In genomic region chr5:151661096-151661495, GRCh38 we compare ENCODE assay signal across 1 cellular context.
TF ChIP-seq lines count a peak whose summit lies in the region.

No MANE protein-coding gene starts in this region.

TF ChIP-seq in IMR-90, 13 proteins besides CTCF, POLR2A, EP300 and RAD21:
- TF ChIP-seq MAFK (IDR thresholded peaks at IDR 0.05; ENCODE audit: low read depth, low read length), result no peak
- no peak for TF ChIP-seq CHD1 (IDR thresholded peaks at IDR 0.05; ENCODE audit: low read depth, low read length)
- no peak for TF ChIP-seq FOS (IDR thresholded peaks at IDR 0.05; ENCODE audit: low read depth, low read length)
- no peak for TF ChIP-seq MAZ (IDR thresholded peaks at IDR 0.05; ENCODE audit: borderline replicate concordance, low read depth, low read length)
- no peak for TF ChIP-seq RFX5 (IDR thresholded peaks at IDR 0.05; ENCODE audit: low read depth, low read length)
- TF ChIP-seq ELK1 (IDR thresholded peaks at IDR 0.05; ENCODE audit: borderline replicate concordance, low read depth, low read length), result no peak
- TF ChIP-seq SMC3 (IDR thresholded peaks at IDR 0.05; ENCODE audit: low read depth, low read length), result no peak
- no peak for TF ChIP-seq MXI1 (IDR thresholded peaks at IDR 0.05; ENCODE audit: borderline replicate concordance, low read depth, low read length)
- no peak for TF ChIP-seq BHLHE40 (IDR thresholded peaks at IDR 0.05; ENCODE audit: low read depth, low read length)
- no peak for TF ChIP-seq USF2 (IDR thresholded peaks at IDR 0.05; ENCODE audit: low read depth, low read length)
- TF ChIP-seq RCOR1 (IDR thresholded peaks at IDR 0.05; ENCODE audit: insufficient replicate concordance, low read length), result no peak
- TF ChIP-seq CEBPB (IDR thresholded peaks at IDR 0.05; ENCODE audit: low read depth, low read length), result no peak
- no peak for TF ChIP-seq NFE2L2 (IDR thresholded peaks at IDR 0.05; ENCODE audit: low read depth, low read length)
TF ChIP-seq in IMR-90: peak in this region for 0.
